In the genomic region with DNA sequence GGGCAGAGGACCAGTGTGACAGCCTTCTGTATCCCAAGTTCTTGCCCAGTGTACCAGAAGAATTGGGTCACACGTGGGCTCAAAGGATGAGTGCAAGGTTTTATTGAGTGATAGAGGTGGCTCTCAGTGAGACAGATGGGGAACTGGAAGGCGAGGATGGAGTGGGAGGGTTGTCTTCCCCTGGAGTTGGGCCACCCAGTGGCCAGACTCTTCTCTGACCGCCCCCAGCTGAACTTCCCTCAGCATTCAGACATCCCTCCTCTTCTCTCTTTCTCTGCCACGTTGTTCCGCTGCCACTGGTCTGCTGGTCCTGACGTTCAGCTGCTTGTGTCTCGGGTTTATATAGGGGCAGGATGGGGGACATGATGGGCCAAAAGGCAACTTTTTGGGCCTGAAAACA, we compare ENCODE assay signal across 25 cellular contexts.
"Had no signal": no experiment of that assay in that cellular context is flagged by ENCODE, and none has a peak within 500 bp of the region (broad histone marks: within the 10 kb centered on the region; RNA-seq: fewer than 3 reads in every experiment).

No MANE protein-coding gene starts in this region.

- DNase-seq: activated CD4-positive, alpha-beta T cell treated with anti-CD3 and anti-CD28 coated beads for 4 hours; activated CD8-positive, alpha-beta memory T cell treated with anti-CD3 and anti-CD28 coated beads, Interleukin-2, amount 50 U/mL, for 4 hours; activated CD8-positive, alpha-beta T cell treated with anti-CD3 and anti-CD28 coated beads for 36 hours; activated naive CD4-positive, alpha-beta T cell treated with anti-CD3 and anti-CD28 coated beads, Interleukin-2, amount 50 U/mL, for 16 hours; activated naive CD8-positive, alpha-beta T cell treated with anti-CD3 and anti-CD28 coated beads, Interleukin-2, amount 10 ng/mL, durations not matched to agents 7 days and 5 days; activated T-cell treated with anti-CD3 and anti-CD28 coated beads, Interleukin-2, amount 50 U/mL, for 72 hours; adrenal gland; anterior cingulate cortex; caudate nucleus; NCI-H1092 treated with DMSO at 0.1 percent for 48 hours; NCI-H1417 treated with DMSO at 0.1 percent for 48 hours; NCI-H1694; NCI-H2029; NCI-H2107; NCI-H345; NCI-H510A; NCI-H526 treated with DMSO at 0.1 percent for 48 hours; NCI-H82; SIG-M5; T-cell; T-helper 2 cell; T1000 had no signal

- H3K27me3 ChIP-seq: adrenal gland had no signal

- H3K9me3 ChIP-seq: adrenal gland had no signal

- H3K4me3 ChIP-seq: adrenal gland had no signal

- H3K36me3 Mint-ChIP-seq: T-cell had no signal

- H3K4me3 Mint-ChIP-seq: activated CD8-positive, alpha-beta T cell treated with anti-CD3 and anti-CD28 coated beads for 36 hours; activated naive CD8-positive, alpha-beta T cell treated with anti-CD3 and anti-CD28 coated beads, Interleukin-2, amount 10 ng/mL, durations not matched to agents 7 days and 5 days; activated T-cell treated with anti-CD3 and anti-CD28 coated beads, Interleukin-2, amount 50 U/mL, for 72 hours; T-cell had no signal

- H3K27ac ChIP-seq: adrenal gland, VCaP had no signal

- ATAC-seq: activated CD4-positive, CD25-positive, alpha-beta regulatory T cell treated with anti-CD3 and anti-CD28 coated beads, Interleukin-2, amount 50 U/mL, for 24 hours; activated CD8-positive, alpha-beta T cell treated with anti-CD3 and anti-CD28 coated beads for 36 hours; activated T-cell treated with anti-CD3 and anti-CD28 coated beads, Interleukin-2, amount 50 U/mL, for 72 hours; T-cell had no signal

- H3K27ac Mint-ChIP-seq: activated CD8-positive, alpha-beta T cell treated with anti-CD3 and anti-CD28 coated beads for 36 hours; activated naive CD8-positive, alpha-beta T cell treated with anti-CD3 and anti-CD28 coated beads, Interleukin-2, amount 10 ng/mL, durations not matched to agents 7 days and 5 days; activated T-cell treated with anti-CD3 and anti-CD28 coated beads, Interleukin-2, amount 50 U/mL, for 72 hours; activated T-helper 2 cell treated with anti-CD3 and anti-CD28 coated beads, Interferon-gamma antibody, Interleukin-2, Interleukin-4, amounts not matched to agents 10 μg/mL and 5 μg/mL and 100 μg/mL, durations not matched to agents 14 hours and 24 hours and 36 hours; T-cell had no signal

- H3K9me3 Mint-ChIP-seq: activated CD8-positive, alpha-beta T cell treated with anti-CD3 and anti-CD28 coated beads for 36 hours; activated T-cell treated with anti-CD3 and anti-CD28 coated beads, Interleukin-2, amount 50 U/mL, for 72 hours; activated T-helper 2 cell treated with anti-CD3 and anti-CD28 coated beads, Interferon-gamma antibody, Interleukin-2, Interleukin-4, amounts not matched to agents 10 μg/mL and 5 μg/mL and 100 μg/mL, durations not matched to agents 14 hours and 24 hours and 36 hours; T-cell had no signal

- H3K36me3 ChIP-seq: adrenal gland had no signal

- H3K27me3 Mint-ChIP-seq: activated CD8-positive, alpha-beta T cell treated with anti-CD3 and anti-CD28 coated beads for 36 hours; activated naive CD8-positive, alpha-beta T cell treated with anti-CD3 and anti-CD28 coated beads, Interleukin-2, amount 10 ng/mL, durations not matched to agents 7 days and 5 days; T-cell had no signal
